1 cellular context compared by ENCODE assay signal in the genomic region with DNA sequence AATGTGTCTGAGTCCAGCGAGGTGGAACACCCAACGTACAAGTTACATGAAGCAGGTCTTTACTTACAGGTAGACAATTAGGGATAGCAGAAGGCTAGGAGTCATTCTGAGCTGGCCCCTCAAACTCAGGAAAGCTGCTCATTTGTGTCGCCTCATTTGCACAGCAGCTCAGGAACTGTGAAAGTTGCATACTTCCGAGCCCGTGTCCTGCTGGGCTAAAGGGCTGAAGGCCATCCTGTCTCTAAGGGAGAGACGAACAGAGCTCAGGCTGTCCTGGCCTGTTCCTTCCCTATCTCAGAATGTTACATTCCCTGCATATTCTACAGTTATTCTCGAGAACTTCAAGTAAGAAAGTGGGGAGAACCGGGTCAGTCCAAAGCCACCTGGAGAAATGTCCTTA.
TF ChIP-seq lines count a peak whose summit lies in the region.

No MANE protein-coding gene starts in this region.

TF ChIP-seq in H1, 55 proteins besides CTCF, POLR2A, EP300 and RAD21 (continued from another document):
- TF ChIP-seq, protein P1, sequence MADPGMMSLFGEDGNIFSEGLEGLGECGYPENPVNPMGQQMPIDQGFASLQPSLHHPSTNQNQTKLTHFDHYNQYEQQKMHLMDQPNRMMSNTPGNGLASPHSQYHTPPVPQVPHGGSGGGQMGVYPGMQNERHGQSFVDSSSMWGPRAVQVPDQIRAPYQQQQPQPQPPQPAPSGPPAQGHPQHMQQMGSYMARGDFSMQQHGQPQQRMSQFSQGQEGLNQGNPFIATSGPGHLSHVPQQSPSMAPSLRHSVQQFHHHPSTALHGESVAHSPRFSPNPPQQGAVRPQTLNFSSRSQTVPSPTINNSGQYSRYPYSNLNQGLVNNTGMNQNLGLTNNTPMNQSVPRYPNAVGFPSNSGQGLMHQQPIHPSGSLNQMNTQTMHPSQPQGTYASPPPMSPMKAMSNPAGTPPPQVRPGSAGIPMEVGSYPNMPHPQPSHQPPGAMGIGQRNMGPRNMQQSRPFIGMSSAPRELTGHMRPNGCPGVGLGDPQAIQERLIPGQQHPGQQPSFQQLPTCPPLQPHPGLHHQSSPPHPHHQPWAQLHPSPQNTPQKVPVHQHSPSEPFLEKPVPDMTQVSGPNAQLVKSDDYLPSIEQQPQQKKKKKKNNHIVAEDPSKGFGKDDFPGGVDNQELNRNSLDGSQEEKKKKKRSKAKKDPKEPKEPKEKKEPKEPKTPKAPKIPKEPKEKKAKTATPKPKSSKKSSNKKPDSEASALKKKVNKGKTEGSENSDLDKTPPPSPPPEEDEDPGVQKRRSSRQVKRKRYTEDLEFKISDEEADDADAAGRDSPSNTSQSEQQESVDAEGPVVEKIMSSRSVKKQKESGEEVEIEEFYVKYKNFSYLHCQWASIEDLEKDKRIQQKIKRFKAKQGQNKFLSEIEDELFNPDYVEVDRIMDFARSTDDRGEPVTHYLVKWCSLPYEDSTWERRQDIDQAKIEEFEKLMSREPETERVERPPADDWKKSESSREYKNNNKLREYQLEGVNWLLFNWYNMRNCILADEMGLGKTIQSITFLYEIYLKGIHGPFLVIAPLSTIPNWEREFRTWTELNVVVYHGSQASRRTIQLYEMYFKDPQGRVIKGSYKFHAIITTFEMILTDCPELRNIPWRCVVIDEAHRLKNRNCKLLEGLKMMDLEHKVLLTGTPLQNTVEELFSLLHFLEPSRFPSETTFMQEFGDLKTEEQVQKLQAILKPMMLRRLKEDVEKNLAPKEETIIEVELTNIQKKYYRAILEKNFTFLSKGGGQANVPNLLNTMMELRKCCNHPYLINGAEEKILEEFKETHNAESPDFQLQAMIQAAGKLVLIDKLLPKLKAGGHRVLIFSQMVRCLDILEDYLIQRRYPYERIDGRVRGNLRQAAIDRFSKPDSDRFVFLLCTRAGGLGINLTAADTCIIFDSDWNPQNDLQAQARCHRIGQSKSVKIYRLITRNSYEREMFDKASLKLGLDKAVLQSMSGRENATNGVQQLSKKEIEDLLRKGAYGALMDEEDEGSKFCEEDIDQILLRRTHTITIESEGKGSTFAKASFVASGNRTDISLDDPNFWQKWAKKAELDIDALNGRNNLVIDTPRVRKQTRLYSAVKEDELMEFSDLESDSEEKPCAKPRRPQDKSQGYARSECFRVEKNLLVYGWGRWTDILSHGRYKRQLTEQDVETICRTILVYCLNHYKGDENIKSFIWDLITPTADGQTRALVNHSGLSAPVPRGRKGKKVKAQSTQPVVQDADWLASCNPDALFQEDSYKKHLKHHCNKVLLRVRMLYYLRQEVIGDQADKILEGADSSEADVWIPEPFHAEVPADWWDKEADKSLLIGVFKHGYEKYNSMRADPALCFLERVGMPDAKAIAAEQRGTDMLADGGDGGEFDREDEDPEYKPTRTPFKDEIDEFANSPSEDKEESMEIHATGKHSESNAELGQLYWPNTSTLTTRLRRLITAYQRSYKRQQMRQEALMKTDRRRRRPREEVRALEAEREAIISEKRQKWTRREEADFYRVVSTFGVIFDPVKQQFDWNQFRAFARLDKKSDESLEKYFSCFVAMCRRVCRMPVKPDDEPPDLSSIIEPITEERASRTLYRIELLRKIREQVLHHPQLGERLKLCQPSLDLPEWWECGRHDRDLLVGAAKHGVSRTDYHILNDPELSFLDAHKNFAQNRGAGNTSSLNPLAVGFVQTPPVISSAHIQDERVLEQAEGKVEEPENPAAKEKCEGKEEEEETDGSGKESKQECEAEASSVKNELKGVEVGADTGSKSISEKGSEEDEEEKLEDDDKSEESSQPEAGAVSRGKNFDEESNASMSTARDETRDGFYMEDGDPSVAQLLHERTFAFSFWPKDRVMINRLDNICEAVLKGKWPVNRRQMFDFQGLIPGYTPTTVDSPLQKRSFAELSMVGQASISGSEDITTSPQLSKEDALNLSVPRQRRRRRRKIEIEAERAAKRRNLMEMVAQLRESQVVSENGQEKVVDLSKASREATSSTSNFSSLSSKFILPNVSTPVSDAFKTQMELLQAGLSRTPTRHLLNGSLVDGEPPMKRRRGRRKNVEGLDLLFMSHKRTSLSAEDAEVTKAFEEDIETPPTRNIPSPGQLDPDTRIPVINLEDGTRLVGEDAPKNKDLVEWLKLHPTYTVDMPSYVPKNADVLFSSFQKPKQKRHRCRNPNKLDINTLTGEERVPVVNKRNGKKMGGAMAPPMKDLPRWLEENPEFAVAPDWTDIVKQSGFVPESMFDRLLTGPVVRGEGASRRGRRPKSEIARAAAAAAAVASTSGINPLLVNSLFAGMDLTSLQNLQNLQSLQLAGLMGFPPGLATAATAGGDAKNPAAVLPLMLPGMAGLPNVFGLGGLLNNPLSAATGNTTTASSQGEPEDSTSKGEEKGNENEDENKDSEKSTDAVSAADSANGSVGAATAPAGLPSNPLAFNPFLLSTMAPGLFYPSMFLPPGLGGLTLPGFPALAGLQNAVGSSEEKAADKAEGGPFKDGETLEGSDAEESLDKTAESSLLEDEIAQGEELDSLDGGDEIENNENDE (IDR thresholded peaks at IDR 0.05; ENCODE audit: insufficient replicate concordance, low read length) = no peak
- TF ChIP-seq KDM5A (IDR thresholded peaks at IDR 0.05; ENCODE audit: low read length) (no peak), SIN3A (conservative IDR thresholded peaks at IDR 0.05 in 1 of 2, IDR thresholded peaks at IDR 0.05 in 1 of 2; ENCODE audit: low read depth in 1 of 2, low read length in 2 of 2) (no peak), JUND (IDR thresholded peaks at IDR 0.05; ENCODE audit: low read length) (no peak), SAP30 (IDR thresholded peaks at IDR 0.05; ENCODE audit: insufficient read depth, insufficient replicate concordance, low read length) (no peak), MAFK (IDR thresholded peaks at IDR 0.05; ENCODE audit: low read depth, low read length) (no peak), ZNF274 (IDR thresholded peaks at IDR 0.05; ENCODE audit: borderline replicate concordance, extremely low read depth, low read length) (no peak), YY1 (IDR thresholded peaks at IDR 0.05; ENCODE audit: low read depth, low read length) (no peak)
- TF ChIP-seq, protein P2, sequence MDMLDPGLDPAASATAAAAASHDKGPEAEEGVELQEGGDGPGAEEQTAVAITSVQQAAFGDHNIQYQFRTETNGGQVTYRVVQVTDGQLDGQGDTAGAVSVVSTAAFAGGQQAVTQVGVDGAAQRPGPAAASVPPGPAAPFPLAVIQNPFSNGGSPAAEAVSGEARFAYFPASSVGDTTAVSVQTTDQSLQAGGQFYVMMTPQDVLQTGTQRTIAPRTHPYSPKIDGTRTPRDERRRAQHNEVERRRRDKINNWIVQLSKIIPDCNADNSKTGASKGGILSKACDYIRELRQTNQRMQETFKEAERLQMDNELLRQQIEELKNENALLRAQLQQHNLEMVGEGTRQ (IDR thresholded peaks at IDR 0.05; ENCODE audit: low read length) = no peak
